In the genomic region with DNA sequence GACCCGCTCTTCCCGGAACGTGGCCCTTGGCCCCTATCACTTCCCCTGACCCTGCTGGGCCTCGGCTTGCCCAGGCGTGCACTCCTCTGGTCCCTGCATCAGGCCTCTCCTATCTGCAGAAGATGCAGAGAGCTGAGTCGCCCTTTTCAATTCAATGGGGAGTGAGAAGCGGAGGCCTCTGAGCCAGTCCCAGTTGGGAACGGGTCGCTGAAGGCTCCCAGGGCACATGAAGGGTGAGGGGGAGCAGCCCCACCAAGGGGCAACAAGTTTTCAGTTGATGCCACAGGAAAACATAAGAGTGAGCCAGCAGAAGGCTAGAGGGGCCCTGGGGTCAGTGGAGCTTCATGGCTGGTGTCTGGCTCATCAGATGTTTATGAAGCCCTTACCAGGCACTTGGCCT, we compare ENCODE assay signal across 32 cellular contexts. TPM values are rescaled to one million over a fixed set of nuclear protein-coding genes. Genes with fewer than 3 reads are reported as not detected.
A peak's percentile ranks its signal among the peaks of the same experiment; 100 is the strongest.
DNase-seq lines count a peak whose midpoint lies in the region; ATAC-seq and TF ChIP-seq lines count a peak whose summit lies in the region.
"Had no signal": no experiment of that assay in that cellular context is flagged by ENCODE, and none has a peak within 500 bp of the region (broad histone marks: within the 10 kb centered on the region; RNA-seq: fewer than 3 reads in every experiment).

No MANE protein-coding gene starts in this region.

- H3K4me3 ChIP-seq in WERI-Rb-1 (ENCODE audit: low read depth, low read length) (no peak overlapping the region), neuronal stem cell (ENCODE audit: low read length in 2 of 2) (no peak overlapping the region)
- H3K4me3 ChIP-seq: colonic mucosa had no signal

- H3K27me3 Mint-ChIP-seq in activated naive CD8-positive, alpha-beta T cell treated with anti-CD3 and anti-CD28 coated beads, Interleukin-2, amount 10 ng/mL, durations not matched to agents 7 days and 5 days = no peaks in the 10 kb centered on the region
- H3K27me3 Mint-ChIP-seq in activated naive CD8-positive, alpha-beta T cell treated with anti-CD3 and anti-CD28 coated beads, Interleukin-2, amount 50 U/mL, for 24 hours = peaks cover 9% of the 10 kb centered on the region
- H3K27me3 Mint-ChIP-seq in type B pancreatic cell = no peaks in the 10 kb centered on the region

- H2BK12ac ChIP-seq in neuronal stem cell (ENCODE audit: low read length) = no peak overlapping the region

- H4K8ac ChIP-seq in neuronal stem cell (ENCODE audit: low read depth, low read length) = no peak overlapping the region

- H3K23ac ChIP-seq in neuronal stem cell (ENCODE audit: low read depth, low read length, poor library complexity) = no peak overlapping the region

- WGBS in neuronal stem cell (ENCODE audit: extremely low coverage in 2 of 2, insufficient read length in 2 of 2, insufficient replicate concordance in 1 of 2), 2 donors = no CpG with 5 or more reads among the region's 9 CpGs

- no peaks in the 10 kb centered on the region; the same call in 1 of the 2 replicates for H3K36me3 ChIP-seq in WERI-Rb-1
- no peaks in the 10 kb centered on the region for H3K36me3 ChIP-seq in neuronal stem cell (replicated peaks in 1 of 2; ENCODE audit: control insufficient read depth in 2 of 2, insufficient read depth in 2 of 2, low read length in 2 of 2)
- H3K36me3 ChIP-seq: colonic mucosa had no signal

- H3K4me1 ChIP-seq in neuronal stem cell (ENCODE audit: control insufficient read depth in 2 of 2, insufficient read depth in 1 of 2, low read depth in 1 of 2, low read length in 2 of 2) = peaks cover 0 to 9% of the 10 kb centered on the region in 2 donors
- H3K4me1 ChIP-seq: colonic mucosa had no signal

- no peak overlapping the region for H4K91ac ChIP-seq in neuronal stem cell (ENCODE audit: low read depth, low read length, poor library complexity)

- H3K27me3 ChIP-seq in WERI-Rb-1 (ENCODE audit: insufficient read depth, low read depth, severe bottlenecking) (no peaks in the 10 kb centered on the region), neuronal stem cell (ENCODE audit: control insufficient read depth in 3 of 3, insufficient read depth in 3 of 3, low read depth in 1 of 3, low read length in 3 of 3) (peaks cover 0 to 8% (median 0%) of the 10 kb centered on the region in 3 experiments)
- H3K27me3 ChIP-seq: colonic mucosa had no signal

- H3K4me3 Mint-ChIP-seq in activated naive CD8-positive, alpha-beta T cell treated with anti-CD3 and anti-CD28 coated beads, Interleukin-2, amount 10 ng/mL, durations not matched to agents 7 days and 5 days = no peak overlapping the region
- no peak overlapping the region for H3K4me3 Mint-ChIP-seq in activated naive CD8-positive, alpha-beta T cell treated with anti-CD3 and anti-CD28 coated beads, Interleukin-2, amount 50 U/mL, for 24 hours
- H3K4me3 Mint-ChIP-seq in type B pancreatic cell = no peak overlapping the region
- H3K4me3 Mint-ChIP-seq: activated naive CD4-positive, alpha-beta T cell treated with anti-CD3 and anti-CD28 coated beads, Interleukin-2, amount 50 U/mL, for 24 hours; memory B cell; neural crest cell had no signal

- no peaks in the 10 kb centered on the region for H3K4me1 Mint-ChIP-seq in activated naive CD8-positive, alpha-beta T cell treated with anti-CD3 and anti-CD28 coated beads, Interleukin-2, amount 10 ng/mL, durations not matched to agents 7 days and 5 days
- no peaks in the 10 kb centered on the region for H3K4me1 Mint-ChIP-seq in activated naive CD8-positive, alpha-beta T cell treated with anti-CD3 and anti-CD28 coated beads, Interleukin-2, amount 50 U/mL, for 24 hours
- no peaks in the 10 kb centered on the region for H3K4me1 Mint-ChIP-seq in type B pancreatic cell (ENCODE audit: unreplicated experiment)
- H3K4me1 Mint-ChIP-seq: activated naive CD4-positive, alpha-beta T cell treated with anti-CD3 and anti-CD28 coated beads, Interleukin-2, amount 50 U/mL, for 24 hours; memory B cell; neural crest cell had no signal

- TF ChIP-seq CTCF in WERI-Rb-1 (IDR thresholded peaks at IDR 0.05; ENCODE audit: low read depth, low read length) = no peak
- no peak for TF ChIP-seq CTCF in type B pancreatic cell (conservative IDR thresholded peaks at IDR 0.05)

- no peak overlapping the region for H3K4ac ChIP-seq in neuronal stem cell (ENCODE audit: low read length)

- no peak overlapping the region for H3K9ac ChIP-seq in neuronal stem cell (ENCODE audit: low read depth, low read length, poor library complexity)

- H3K27ac Mint-ChIP-seq in activated naive CD8-positive, alpha-beta T cell treated with anti-CD3 and anti-CD28 coated beads, Interleukin-2, amount 10 ng/mL, durations not matched to agents 7 days and 5 days = no peak overlapping the region
- H3K27ac Mint-ChIP-seq in activated naive CD8-positive, alpha-beta T cell treated with anti-CD3 and anti-CD28 coated beads, Interleukin-2, amount 50 U/mL, for 24 hours = no peak overlapping the region
- H3K27ac Mint-ChIP-seq in type B pancreatic cell = peak overlapping the region; percentile 23
- H3K27ac Mint-ChIP-seq: activated naive CD4-positive, alpha-beta T cell treated with anti-CD3 and anti-CD28 coated beads, Interleukin-2, amount 50 U/mL, for 24 hours; memory B cell had no signal

- no peak overlapping the region for H2AK5ac ChIP-seq in neuronal stem cell (ENCODE audit: low read depth, low read length)

- no peak for ATAC-seq in activated naive CD8-positive, alpha-beta T cell treated with anti-CD3 and anti-CD28 coated beads, Interleukin-2, amount 10 ng/mL, durations not matched to agents 7 days and 5 days (ENCODE audit: low read depth)
- ATAC-seq in activated naive CD8-positive, alpha-beta T cell treated with anti-CD3 and anti-CD28 coated beads, Interleukin-2, amount 50 U/mL, for 24 hours = no peak
- ATAC-seq in HG02973 (IDR thresholded peaks at IDR 0.05; ENCODE audit: unreplicated experiment) = no peak
- ATAC-seq: HCT116, left colon, PC-3, sciatic nerve had no signal

- DNase-seq in activated naive CD8-positive, alpha-beta T cell treated with anti-CD3 and anti-CD28 coated beads, Interleukin-2, amount 10 ng/mL, durations not matched to agents 7 days and 5 days = peak; percentile 11
- DNase-seq in activated naive CD8-positive, alpha-beta T cell treated with anti-CD3 and anti-CD28 coated beads, Interleukin-2, amount 50 U/mL, for 24 hours = no peak
- DNase-seq in WERI-Rb-1 = peak; percentile 3
- DNase-seq in neuronal stem cell (ENCODE audit: low spot score) = no peak
- DNase-seq in type B pancreatic cell (ENCODE audit: extremely low spot score, unreplicated experiment) = peak; percentile 49
- DNase-seq in stimulated activated CD4-positive, alpha-beta T cell treated with anti-CD3 and anti-CD28 coated beads, Interleukin-12 subunit alpha, Interleukin-12 subunit beta, amount 100 ng/mL, for 4 hours = no peak
- DNase-seq: activated T-cell treated with anti-CD3 and anti-CD28 coated beads, Interleukin-2, amount 50 U/mL, for 48 hours; anterior cingulate cortex; colonic mucosa; COR-L47; effector memory CD4-positive, alpha-beta T cell; glutamatergic neuron; Kasumi-1; NCI-H1417 treated with DMSO at 0.1 percent for 48 hours; NCI-H2029 treated with DMSO at 0.1 percent for 48 hours; NCI-H69; PC-3; stimulated activated CD4-positive, alpha-beta T cell treated with anti-CD3 and anti-CD28 coated beads, Interleukin-4, amount 100 ng/mL, for 24 hours; T-helper 2 cell; trophoblast cell had no signal

- no peak overlapping the region for H2BK15ac ChIP-seq in neuronal stem cell (ENCODE audit: low read length)

- H3K18ac ChIP-seq in neuronal stem cell (ENCODE audit: low read length) = peak overlapping the region; percentile 7

- H2BK120ac ChIP-seq in neuronal stem cell (ENCODE audit: low read depth, low read length) = no peak overlapping the region

- H3K27ac ChIP-seq in WERI-Rb-1 (no peak overlapping the region), neuronal stem cell (replicated peaks; ENCODE audit: low read length) (no peak overlapping the region)
- H3K27ac ChIP-seq: C4-2B, colonic mucosa had no signal

- POLR2A ChIA-PET in activated naive CD8-positive, alpha-beta T cell treated with anti-CD3 and anti-CD28 coated beads, Interleukin-2, amount 10 ng/mL, durations not matched to agents 7 days and 5 days (lab: Charles Lee) = no interaction called here

- peaks cover 3% of the 10 kb centered on the region for H3K79me1 ChIP-seq in neuronal stem cell (ENCODE audit: low read depth, low read length)

- H3K14ac ChIP-seq in neuronal stem cell (ENCODE audit: low read length) = no peak overlapping the region

- no peak overlapping the region for H2AFZ ChIP-seq in neuronal stem cell (ENCODE audit: low read length)

- H2BK5ac ChIP-seq in neuronal stem cell (ENCODE audit: low read length) = no peak overlapping the region

- no peak overlapping the region for H3K4me2 ChIP-seq in neuronal stem cell (ENCODE audit: insufficient read depth, low read length, poor library complexity, severe bottlenecking)

- H3K36me3 Mint-ChIP-seq in activated naive CD8-positive, alpha-beta T cell treated with anti-CD3 and anti-CD28 coated beads, Interleukin-2, amount 10 ng/mL, durations not matched to agents 7 days and 5 days = no peaks in the 10 kb centered on the region
- no peaks in the 10 kb centered on the region for H3K36me3 Mint-ChIP-seq in activated naive CD8-positive, alpha-beta T cell treated with anti-CD3 and anti-CD28 coated beads, Interleukin-2, amount 50 U/mL, for 24 hours (ENCODE audit: low read depth)
- H3K36me3 Mint-ChIP-seq in type B pancreatic cell = no peaks in the 10 kb centered on the region
- H3K36me3 Mint-ChIP-seq: activated naive CD4-positive, alpha-beta T cell treated with anti-CD3 and anti-CD28 coated beads, Interleukin-2, amount 50 U/mL, for 24 hours; memory B cell had no signal

- H3K9me3 ChIP-seq in WERI-Rb-1 (ENCODE audit: severe bottlenecking) (peaks cover 9% of the 10 kb centered on the region), neuronal stem cell (replicated peaks in 1 of 2; ENCODE audit: control insufficient read depth in 2 of 2, insufficient read depth in 1 of 2, low read depth in 1 of 2, low read length in 2 of 2) (peaks cover 0 to 5% of the 10 kb centered on the region in 2 donors)
- H3K9me3 ChIP-seq: colonic mucosa had no signal

- H3K9me3 Mint-ChIP-seq in activated naive CD8-positive, alpha-beta T cell treated with anti-CD3 and anti-CD28 coated beads, Interleukin-2, amount 10 ng/mL, durations not matched to agents 7 days and 5 days = peaks cover 1% of the 10 kb centered on the region
- H3K9me3 Mint-ChIP-seq in activated naive CD8-positive, alpha-beta T cell treated with anti-CD3 and anti-CD28 coated beads, Interleukin-2, amount 50 U/mL, for 24 hours = peaks cover 8% of the 10 kb centered on the region
- H3K9me3 Mint-ChIP-seq in type B pancreatic cell = no peaks in the 10 kb centered on the region
- H3K9me3 Mint-ChIP-seq: activated naive CD4-positive, alpha-beta T cell treated with anti-CD3 and anti-CD28 coated beads, Interleukin-2, amount 50 U/mL, for 24 hours had no signal

RNA-seq across cellular contexts. Expression of gene PSAPL1, which starts 17.1 kb away (rescaled TPM):
- total RNA-seq in activated naive CD8-positive, alpha-beta T cell treated with anti-CD3 and anti-CD28 coated beads, Interleukin-2, amount 10 ng/mL, durations not matched to agents 7 days and 5 days = not detected
- polyA plus RNA-seq in neuronal stem cell (2013, experiment 1 of 2) = 0.01 TPM
- not detected for polyA plus RNA-seq in neuronal stem cell (2013, experiment 2 of 2)
- 1.2 and 1.3 TPM in 2 replicates for total RNA-seq in type B pancreatic cell (ENCODE audit: low replicate concordance)
- total RNA-seq: activated CD8-positive, alpha-beta memory T cell treated with anti-CD3 and anti-CD28 coated beads for 36 hours; colonic mucosa; epithelial cell of proximal tubule; G401; left colon; neural crest cell had no signal
- polyA plus RNA-seq: AG04450 had no signal

Comparison
In these comparisons a context has a peak if more than half of its experiments do, and no peak if none do; other contexts are left out.
1. DNase-seq: peak in activated naive CD8-positive, alpha-beta T cell treated with anti-CD3 and anti-CD28 coated beads, Interleukin-2, amount 10 ng/mL, durations not matched to agents 7 days and 5 days (single experiment), WERI-Rb-1 (single experiment) and type B pancreatic cell (single experiment); none in activated naive CD8-positive, alpha-beta T cell treated with anti-CD3 and anti-CD28 coated beads, Interleukin-2, amount 50 U/mL, for 24 hours (single experiment), neuronal stem cell (single experiment) and stimulated activated CD4-positive, alpha-beta T cell treated with anti-CD3 and anti-CD28 coated beads, Interleukin-12 subunit alpha, Interleukin-12 subunit beta, amount 100 ng/mL, for 4 hours (single experiment).